In genomic region chr18:76518543-76519155, GRCh38 we compare ENCODE assay signal across 8 cellular contexts. TPM values are rescaled to one million over a fixed set of nuclear protein-coding genes. Genes with fewer than 3 reads are reported as not detected.
DNase-seq lines count a peak whose midpoint lies in the region; ATAC-seq and TF ChIP-seq lines count a peak whose summit lies in the region.

No MANE protein-coding gene starts in this region.

- intact Hi-C loops in activated B cell treated with CpG ODN at 0.5 μM for 24 hours (cut with micrococcal nuclease) = loop anchor here (2.0 to 5.0 kb wide), 3 partner anchors 18 to 66 kb away; no protein-coding TSS in a partner anchor

- peaks cover 39% of the 10 kb centered on the region for H3K27me3 Mint-ChIP-seq in activated T-cell treated with anti-CD3 and anti-CD28 coated beads, Interleukin-2, amount 50 U/mL, for 24 hours
- H3K27me3 Mint-ChIP-seq in activated B cell treated with CpG ODN at 0.5 μM for 24 hours = peaks cover 14% of the 10 kb centered on the region

- no peaks in the 10 kb centered on the region for H3K36me3 ChIP-seq in right atrium auricular region

- POLR2A ChIA-PET in activated B cell treated with CpG ODN at 0.5 μM for 24 hours (lab: Charles Lee) = interaction anchor here (1.3 kb wide), 1 partner anchor 25 kb away, joined by 4 read pairs; no protein-coding TSS in a partner anchor

- no peaks in the 10 kb centered on the region for H3K9me3 ChIP-seq in right atrium auricular region

- H3K4me1 Mint-ChIP-seq in activated T-cell treated with anti-CD3 and anti-CD28 coated beads, Interleukin-2, amount 50 U/mL, for 24 hours (ENCODE audit: low read depth) = peaks cover 15% of the 10 kb centered on the region
- peaks cover 17% of the 10 kb centered on the region for H3K4me1 Mint-ChIP-seq in activated B cell treated with CpG ODN at 0.5 μM for 24 hours

- CTCF ChIA-PET in activated B cell treated with CpG ODN at 0.5 μM for 24 hours (lab: Charles Lee) = no interaction called here

- no peaks in the 10 kb centered on the region for H3K4me1 ChIP-seq in right atrium auricular region

- H3K9me3 Mint-ChIP-seq in activated T-cell treated with anti-CD3 and anti-CD28 coated beads, Interleukin-2, amount 50 U/mL, for 24 hours = no peaks in the 10 kb centered on the region
- H3K9me3 Mint-ChIP-seq in activated B cell treated with CpG ODN at 0.5 μM for 24 hours = no peaks in the 10 kb centered on the region

- no peak overlapping the region for H3K27ac Mint-ChIP-seq in activated T-cell treated with anti-CD3 and anti-CD28 coated beads, Interleukin-2, amount 50 U/mL, for 24 hours
- H3K27ac Mint-ChIP-seq in activated B cell treated with CpG ODN at 0.5 μM for 24 hours = no peak overlapping the region

- peak overlapping the region; percentile 15 to 28 for H3K27ac ChIP-seq in right atrium auricular region

- ATAC-seq in activated B cell treated with CpG ODN at 0.5 μM for 24 hours (ENCODE audit: low read depth) (no peak), HG02840 (IDR thresholded peaks at IDR 0.05; ENCODE audit: low FRiP score, unreplicated experiment) (no peak)

- no peaks in the 10 kb centered on the region for H3K36me3 Mint-ChIP-seq in activated T-cell treated with anti-CD3 and anti-CD28 coated beads, Interleukin-2, amount 50 U/mL, for 24 hours (ENCODE audit: low read depth)
- H3K36me3 Mint-ChIP-seq in activated B cell treated with CpG ODN at 0.5 μM for 24 hours (ENCODE audit: low read depth) = no peaks in the 10 kb centered on the region

- peak overlapping the region; percentile 25 to 38 for H3K4me3 ChIP-seq in right atrium auricular region
- peak overlapping the region; percentile 24 for H3K4me3 ChIP-seq in skeletal muscle cell (ENCODE audit: low read depth, low read length)

- TF ChIP-seq CTCF in activated B cell treated with CpG ODN at 0.5 μM for 24 hours (IDR thresholded peaks at IDR 0.05) (no peak), right atrium auricular region (IDR thresholded peaks at IDR 0.05) (no peak)

- H3K27me3 ChIP-seq in right atrium auricular region = no peaks in the 10 kb centered on the region

- DNase-seq in activated T-cell treated with anti-CD3 and anti-CD28 coated beads, Interleukin-2, amount 50 U/mL, for 24 hours = no peak
- DNase-seq in activated T-cell treated with anti-CD3 and anti-CD28 coated beads for 4 hours = no peak
- peak; percentile 17 for DNase-seq in activated B cell treated with CpG ODN at 0.5 μM for 24 hours
- peak; percentile 63 for DNase-seq in right atrium auricular region (ENCODE audit: low spot score)
- no peak for DNase-seq in skeletal muscle cell (ENCODE audit: low read depth)
- no peak for DNase-seq in pons (ENCODE audit: low spot score)
- DNase-seq in activated CD8-positive, alpha-beta memory T cell treated with anti-CD3 and anti-CD28 coated beads, Interleukin-2, amount 50 U/mL, for 4 hours = no peak

- H3K4me3 Mint-ChIP-seq in activated T-cell treated with anti-CD3 and anti-CD28 coated beads, Interleukin-2, amount 50 U/mL, for 24 hours = peak overlapping the region; percentile 68
- peak overlapping the region; percentile 75 for H3K4me3 Mint-ChIP-seq in activated B cell treated with CpG ODN at 0.5 μM for 24 hours

RNA-seq across cellular contexts. Expression of gene ZNF516, which starts 23.6 kb away (rescaled TPM):
- total RNA-seq in activated B cell treated with CpG ODN at 0.5 μM for 24 hours (19.4 and 21.7 TPM in 2 replicates), right atrium auricular region (10 to 100 TPM; 11.0 to 14.0 TPM)

Comparison
In these comparisons a context has a peak if more than half of its experiments do, and no peak if none do; other contexts are left out.
1. DNase-seq: peak in activated B cell treated with CpG ODN at 0.5 μM for 24 hours (single experiment) and right atrium auricular region (single experiment); none in activated T-cell treated with anti-CD3 and anti-CD28 coated beads, Interleukin-2, amount 50 U/mL, for 24 hours (single experiment), activated T-cell treated with anti-CD3 and anti-CD28 coated beads for 4 hours (single experiment), skeletal muscle cell (single experiment), pons (single experiment) and activated CD8-positive, alpha-beta memory T cell treated with anti-CD3 and anti-CD28 coated beads, Interleukin-2, amount 50 U/mL, for 4 hours (single experiment).